ENCODE assay signal across 1 cellular context in genomic region chr15:28096720-28097431, GRCh38.
TF ChIP-seq lines count a peak whose summit lies in the region.

No MANE protein-coding gene starts in this region.

TF ChIP-seq in WTC11, 78 proteins besides CTCF, POLR2A, EP300 and RAD21 (continued from another document):
- no peak for TF ChIP-seq SOX15 (CRISPR knock-in tag; IDR thresholded peaks at IDR 0.05)
- TF ChIP-seq FOXP4 (CRISPR knock-in tag; IDR thresholded peaks at IDR 0.05): no peak
- no peak for TF ChIP-seq GRHL2 (CRISPR knock-in tag; IDR thresholded peaks at IDR 0.05; ENCODE audit: insufficient replicate concordance, severe bottlenecking)
- no peak for TF ChIP-seq ATF1 (CRISPR knock-in tag; IDR thresholded peaks at IDR 0.05)
